Comparison of ENCODE assay signal across 22 cellular contexts in the genomic region with DNA sequence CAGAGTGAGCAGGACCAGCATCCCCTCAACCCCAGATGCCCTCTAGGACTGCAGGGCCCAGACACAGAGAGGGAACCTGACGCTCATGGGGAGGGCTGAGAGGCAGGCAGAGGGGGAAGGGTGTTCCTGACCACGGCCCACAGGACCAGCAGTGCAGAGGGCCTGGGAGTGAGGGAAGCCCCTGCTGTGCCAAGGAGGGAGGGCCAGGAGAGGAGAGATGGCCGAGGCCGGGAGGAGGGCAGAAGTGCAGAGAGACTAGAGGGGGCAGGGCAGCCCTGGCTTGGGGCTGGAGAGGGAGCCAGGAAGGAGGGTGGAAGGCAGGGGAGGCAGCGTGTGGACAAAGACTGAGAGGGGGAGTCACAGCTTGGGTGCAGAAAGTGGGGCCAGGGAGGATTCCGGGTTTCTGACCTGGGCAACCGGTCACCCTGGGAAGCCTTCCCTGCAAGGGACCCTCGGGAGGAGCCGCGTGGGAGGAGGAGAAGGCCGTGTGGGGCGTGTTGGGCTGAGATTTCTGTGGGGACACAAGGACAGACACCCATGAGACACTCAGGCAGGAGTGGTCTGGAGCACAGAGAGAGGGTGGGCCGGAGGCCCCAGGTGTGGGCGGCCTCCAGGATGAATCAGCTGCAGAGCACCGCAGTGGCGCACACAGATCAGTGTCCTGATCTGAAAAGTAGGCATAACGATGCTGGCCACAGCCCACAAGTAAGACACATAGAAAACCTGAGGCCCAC.
DNase-seq lines count a peak whose midpoint lies in the region; ATAC-seq and TF ChIP-seq lines count a peak whose summit lies in the region.
"Had no signal": no experiment of that assay in that cellular context is flagged by ENCODE, and none has a peak within 500 bp of the region (broad histone marks: within the 10 kb centered on the region; RNA-seq: fewer than 3 reads in every experiment).

No MANE protein-coding gene starts in this region.

- H3K4me1 Mint-ChIP-seq in neural progenitor cell = peaks cover 15% of the 10 kb centered on the region
- H3K4me1 Mint-ChIP-seq: activated naive CD8-positive, alpha-beta T cell treated with anti-CD3 and anti-CD28 coated beads, Interleukin-2, amount 50 U/mL, for 24 hours had no signal

- TF ChIP-seq EP300 in SK-N-SH (IDR thresholded peaks at IDR 0.05; ENCODE audit: borderline replicate concordance in 1 of 2, low read depth in 1 of 2, low read length in 1 of 2) (no peak), upper lobe of left lung (IDR thresholded peaks at IDR 0.05) (no peak)

- WGBS in SK-N-SH (ENCODE audit: low lambda C conversion rate) = 53% methylated on average over 17 of the region's 17 CpGs
- WGBS in upper lobe of left lung, 2 donors = 56 to 81% methylated on average over 14 to 17 of the region's 17 CpGs
- WGBS in esophagus squamous epithelium, 2 donors = 40 to 64% methylated on average over 6 to 9 of the region's 17 CpGs

- H3K79me2 ChIP-seq in SK-N-SH (ENCODE audit: insufficient read depth) (no peaks in the 10 kb centered on the region), neural progenitor cell (ENCODE audit: low read depth) (no peaks in the 10 kb centered on the region)

- H3K36me3 ChIP-seq in SK-N-SH (replicated peaks in 1 of 2; ENCODE audit: control insufficient read depth in 1 of 2, insufficient read depth in 2 of 2, low read length in 1 of 2) (no peaks in the 10 kb centered on the region), iPS-15b (ENCODE audit: control insufficient read depth, insufficient read depth, low read length) (peaks cover 2% of the 10 kb centered on the region), neural progenitor cell (no peaks in the 10 kb centered on the region), upper lobe of left lung (no peaks in the 10 kb centered on the region), esophagus squamous epithelium (no peaks in the 10 kb centered on the region)
- H3K36me3 ChIP-seq: BLaER1, cardiac muscle cell, thyroid gland had no signal

- no peak overlapping the region for H3K9ac ChIP-seq in SK-N-SH
- H3K9ac ChIP-seq in iPS-15b (ENCODE audit: low read depth, low read length) = peak overlapping the region; percentile 16
- H3K9ac ChIP-seq in neural progenitor cell = no peak overlapping the region
- H3K9ac ChIP-seq: BLaER1 had no signal

- H3K36me3 Mint-ChIP-seq in neural progenitor cell = peaks cover 7% of the 10 kb centered on the region
- H3K36me3 Mint-ChIP-seq: IgD-negative memory B cell had no signal

- H3K27me3 Mint-ChIP-seq in neural progenitor cell (ENCODE audit: insufficient read depth, low read depth) = peaks cover 15% of the 10 kb centered on the region
- H3K27me3 Mint-ChIP-seq: activated naive CD8-positive, alpha-beta T cell treated with anti-CD3 and anti-CD28 coated beads, Interleukin-2, amount 50 U/mL, for 24 hours had no signal

- DNase-seq in SK-N-SH = peak; percentile 53
- no peak for DNase-seq in neural progenitor cell (ENCODE audit: low spot score)
- peak in 1 of 2 donors; percentile 16 for DNase-seq in upper lobe of left lung
- no peak for DNase-seq in HuH-7.5 (ENCODE audit: low spot score)
- no peak for DNase-seq in esophagus squamous epithelium (lab: John Stamatoyannopoulos, UW)
- no peak for DNase-seq in HCEC 1CT
- DNase-seq: activated CD4-positive, alpha-beta T cell treated with anti-CD3 and anti-CD28 coated beads, Interleukin-2, amount 50 U/mL, for 1 hour; activated naive CD8-positive, alpha-beta T cell treated with anti-CD3 and anti-CD28 coated beads, Interleukin-2, amount 50 U/mL, for 24 hours; activated T-cell treated with anti-CD3 and anti-CD28 coated beads, Interleukin-2, amount 50 U/mL, for 4 hours; effector CD8-positive, alpha-beta T cell; NCI-H2029 treated with DMSO at 0.1 percent for 48 hours; NCI-H524; stimulated activated CD4-positive, alpha-beta T cell treated with anti-CD3 and anti-CD28 coated beads, Interleukin-4, amount 100 ng/mL, for 1 hour; stimulated activated CD8-positive, alpha-beta memory T cell treated with anti-CD3 and anti-CD28 coated beads, Interleukin-4, amount 100 ng/mL, for 48 hours; thyroid gland had no signal

- ATAC-seq in SK-N-SH treated with all-trans-retinoic acid at 6 μM for 48 hours (no peak), upper lobe of left lung (ENCODE audit: low FRiP score in 2 of 2) (peak; percentile 22 to 24)
- ATAC-seq: activated naive CD8-positive, alpha-beta T cell treated with anti-CD3 and anti-CD28 coated beads, Interleukin-2, amount 50 U/mL, for 24 hours had no signal

- H3K4me3 ChIP-seq in SK-N-SH (ENCODE audit: low read depth in 2 of 2, low read length in 1 of 2) = no peak overlapping the region
- H3K4me3 ChIP-seq in iPS-15b (ENCODE audit: low read depth, low read length) = no peak overlapping the region
- H3K4me3 ChIP-seq in neural progenitor cell = no peak overlapping the region
- no peak overlapping the region for H3K4me3 ChIP-seq in upper lobe of left lung
- no peak overlapping the region for H3K4me3 ChIP-seq in esophagus squamous epithelium
- H3K4me3 ChIP-seq: BLaER1, cardiac muscle cell, SK-N-MC, thyroid gland had no signal

- no peaks in the 10 kb centered on the region for H3F3A ChIP-seq in SK-N-SH (replicated peaks; ENCODE audit: insufficient read depth)
- no peaks in the 10 kb centered on the region for H3F3A ChIP-seq in neural progenitor cell (ENCODE audit: low read depth)

- H3K9me2 ChIP-seq in SK-N-SH = no peaks in the 10 kb centered on the region

- TF ChIP-seq POLR2A in upper lobe of left lung (IDR thresholded peaks at IDR 0.05) (no peak), esophagus squamous epithelium (IDR thresholded peaks at IDR 0.05) (no peak)

- H3K4me3 Mint-ChIP-seq in neural progenitor cell = peak overlapping the region; percentile 27
- H3K4me3 Mint-ChIP-seq: activated naive CD8-positive, alpha-beta T cell treated with anti-CD3 and anti-CD28 coated beads, Interleukin-2, amount 50 U/mL, for 24 hours; activated T-cell treated with anti-CD3 and anti-CD28 coated beads, Interleukin-2, amount 50 U/mL, for 4 hours; IgD-negative memory B cell had no signal

- no peaks in the 10 kb centered on the region for H4K20me1 ChIP-seq in SK-N-SH (ENCODE audit: insufficient read depth)
- no peaks in the 10 kb centered on the region for H4K20me1 ChIP-seq in neural progenitor cell (ENCODE audit: low read depth)
- H4K20me1 ChIP-seq: BLaER1 had no signal

- CTCF ChIA-PET in SK-N-SH (lab: Yijun Ruan, JAX) = interaction anchor here (1.0 to 2.4 kb wide), 3 partner anchors 34 to 266 kb away, joined by 3 to 7 read pairs (median 5); no protein-coding TSS in a partner anchor

- H3K9me3 ChIP-seq in SK-N-SH (no peaks in the 10 kb centered on the region), iPS-15b (ENCODE audit: control insufficient read depth, insufficient read depth, low read length) (peaks cover 12% of the 10 kb centered on the region), neural progenitor cell (ENCODE audit: low read depth) (no peaks in the 10 kb centered on the region), upper lobe of left lung (peaks cover 0 to 2% (median 0%) of the 10 kb centered on the region in 4 donors), esophagus squamous epithelium (no peaks in the 10 kb centered on the region)
- H3K9me3 ChIP-seq: thyroid gland had no signal

- TF ChIP-seq CTCF in SK-N-SH (IDR thresholded peaks at IDR 0.05) = no peak
- TF ChIP-seq CTCF in neural progenitor cell (IDR thresholded peaks at IDR 0.05) = no peak
- no peak for TF ChIP-seq CTCF in upper lobe of left lung (IDR thresholded peaks at IDR 0.05)
- no peak for TF ChIP-seq CTCF in esophagus squamous epithelium (IDR thresholded peaks at IDR 0.05)

- peak overlapping the region; percentile 33 for H3K27ac Mint-ChIP-seq in neural progenitor cell
- H3K27ac Mint-ChIP-seq: activated naive CD8-positive, alpha-beta T cell treated with anti-CD3 and anti-CD28 coated beads, Interleukin-2, amount 50 U/mL, for 24 hours; IgD-negative memory B cell had no signal

- no peak for TF ChIP-seq RAD21 in SK-N-SH (IDR thresholded peaks at IDR 0.05; ENCODE audit: low read length)

- POLR2A ChIA-PET in SK-N-SH (lab: Yijun Ruan, JAX) = no interaction called here

- intact Hi-C loops in esophagus squamous epithelium (cut with DNase I) = no loop called here

- H3K4me2 ChIP-seq in SK-N-SH (no peak overlapping the region), neural progenitor cell (no peak overlapping the region)
- H3K4me2 ChIP-seq: BLaER1 had no signal

- peaks cover 30% of the 10 kb centered on the region for H3K9me3 Mint-ChIP-seq in neural progenitor cell
- H3K9me3 Mint-ChIP-seq: activated naive CD8-positive, alpha-beta T cell treated with anti-CD3 and anti-CD28 coated beads, Interleukin-2, amount 50 U/mL, for 24 hours had no signal

- no peaks in the 10 kb centered on the region for H3K27me3 ChIP-seq in SK-N-SH (ENCODE audit: insufficient read depth)
- H3K27me3 ChIP-seq in iPS-15b (ENCODE audit: control insufficient read depth, insufficient read depth, low read length) = no peaks in the 10 kb centered on the region
- no peaks in the 10 kb centered on the region for H3K27me3 ChIP-seq in neural progenitor cell
- H3K27me3 ChIP-seq in upper lobe of left lung = no peaks in the 10 kb centered on the region
- peaks cover 0 to 3% (median 0%) of the 10 kb centered on the region in 4 donors for H3K27me3 ChIP-seq in esophagus squamous epithelium
- H3K27me3 ChIP-seq: BLaER1, cardiac muscle cell, thyroid gland had no signal

- no peak overlapping the region for H2AFZ ChIP-seq in SK-N-SH (ENCODE audit: low read depth)
- H2AFZ ChIP-seq in neural progenitor cell (replicated peaks) = no peak overlapping the region

- peaks cover 0 to 47% of the 10 kb centered on the region in 2 experiments; a peak in 1 of 4 replicates for H3K4me1 ChIP-seq in SK-N-SH (ENCODE audit: control insufficient read depth in 1 of 2, insufficient read depth in 2 of 2, low read depth in 1 of 2, low read length in 1 of 2)
- no peaks in the 10 kb centered on the region for H3K4me1 ChIP-seq in iPS-15b (ENCODE audit: control insufficient read depth, insufficient read depth, low read length)
- peaks cover 13% of the 10 kb centered on the region for H3K4me1 ChIP-seq in neural progenitor cell
- H3K4me1 ChIP-seq in upper lobe of left lung = no peaks in the 10 kb centered on the region
- H3K4me1 ChIP-seq in esophagus squamous epithelium = no peaks in the 10 kb centered on the region
- H3K4me1 ChIP-seq: BLaER1, thyroid gland had no signal

- H3K27ac ChIP-seq in SK-N-SH (ENCODE audit: low read depth in 2 of 2, low read length in 1 of 2) = peak overlapping the region in 1 of 2 experiments; percentile 30; a peak in 1 of 4 replicates
- no peak overlapping the region for H3K27ac ChIP-seq in neural progenitor cell
- no peak overlapping the region for H3K27ac ChIP-seq in upper lobe of left lung
- no peak overlapping the region for H3K27ac ChIP-seq in esophagus squamous epithelium
- H3K27ac ChIP-seq: 22Rv1, BLaER1, cardiac muscle cell, SK-N-MC, thyroid gland had no signal

TF ChIP-seq in SK-N-SH, 30 proteins besides CTCF, POLR2A, EP300 and RAD21 (continues in another document):
- TF ChIP-seq MEF2A (IDR thresholded peaks at IDR 0.05; ENCODE audit: borderline replicate concordance, low read depth) (no peak), YY1 (IDR thresholded peaks at IDR 0.05; ENCODE audit: low read depth) (no peak), GATA2 (CRISPR knock-in tag; IDR thresholded peaks at IDR 0.05) (no peak)

TF ChIP-seq in SK-N-SH treated with all-trans-retinoic acid at 6 μM for 48 hours, 23 proteins besides CTCF, POLR2A, EP300 and RAD21 (continues in another document):
- TF ChIP-seq TCF4 (CRISPR knock-in tag; IDR thresholded peaks at IDR 0.05; ENCODE audit: borderline replicate concordance) = no peak
- TF ChIP-seq ZFP30 (CRISPR knock-in tag; IDR thresholded peaks at IDR 0.05) = no peak
- no peak for TF ChIP-seq ISL1 (CRISPR knock-in tag; IDR thresholded peaks at IDR 0.05)
